In the genomic region with DNA sequence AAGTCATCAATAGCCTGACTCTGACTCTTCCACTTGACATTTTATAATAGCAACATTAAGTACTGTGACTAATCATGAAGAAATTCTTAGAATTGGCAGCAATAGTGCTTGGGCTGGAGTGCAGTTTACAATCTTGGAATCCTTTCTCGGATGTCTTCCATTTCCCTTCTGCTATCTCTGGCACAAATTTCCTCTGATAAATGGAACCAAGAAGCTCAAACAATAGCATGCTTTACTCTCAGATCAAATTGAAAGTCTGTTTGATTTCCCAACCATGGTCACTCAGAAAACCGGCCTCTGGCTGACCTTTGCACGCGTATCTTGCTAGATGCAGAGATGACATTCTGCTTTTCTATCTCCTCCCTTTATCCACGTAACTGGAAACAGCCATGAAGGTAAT, we compare ENCODE assay signal across 14 cellular contexts.
DNase-seq lines count a peak whose midpoint lies in the region; ATAC-seq and TF ChIP-seq lines count a peak whose summit lies in the region.
"Had no signal": no experiment of that assay in that cellular context is flagged by ENCODE, and none has a peak within 500 bp of the region (broad histone marks: within the 10 kb centered on the region; RNA-seq: fewer than 3 reads in every experiment).

No MANE protein-coding gene starts in this region.

- ATAC-seq in Right ventricle myocardium superior (ENCODE audit: poor library complexity) (peak; percentile 46), left ventricle myocardium superior (peak; percentile 29), HG02798 (IDR thresholded peaks at IDR 0.05; ENCODE audit: poor library complexity, unreplicated experiment) (no peak), HG03196 (IDR thresholded peaks at IDR 0.05; ENCODE audit: unreplicated experiment) (no peak)
- ATAC-seq: activated naive CD4-positive, alpha-beta T cell treated with anti-CD3 and anti-CD28 coated beads, Interleukin-2, amount 50 U/mL, for 72 hours had no signal

- H3K9me3 ChIP-seq in right atrium auricular region = no peaks in the 10 kb centered on the region

- in situ Hi-C loops in astrocyte of the cerebellum (cut with HindIII; ENCODE audit: low sequenced_read_pairs) = loop anchor here (5.0 kb wide), 1 partner anchor 39 kb away; no protein-coding TSS in a partner anchor

- H3K4me3 ChIP-seq in right atrium auricular region = no peak overlapping the region
- H3K4me3 ChIP-seq in astrocyte of the cerebellum (ENCODE audit: low read depth, low read length) = no peak overlapping the region

- TF ChIP-seq CTCF in right atrium auricular region (IDR thresholded peaks at IDR 0.05) = no peak
- no peak for TF ChIP-seq CTCF in astrocyte of the cerebellum (IDR thresholded peaks at IDR 0.05; ENCODE audit: low read depth, low read length, missing control alignments)

- no peaks in the 10 kb centered on the region for H3K36me3 ChIP-seq in right atrium auricular region

- H3K27me3 ChIP-seq in right atrium auricular region = no peaks in the 10 kb centered on the region

- H3K4me1 ChIP-seq in right atrium auricular region = no peaks in the 10 kb centered on the region

- intact Hi-C loops in Right ventricle myocardium superior (cut with DNase I) (no loop called here), left ventricle myocardium superior (cut with micrococcal nuclease) (no loop called here)

- no peak overlapping the region for H3K27ac ChIP-seq in right atrium auricular region

- DNase-seq in Right ventricle myocardium superior (peak; percentile 33), right atrium auricular region (ENCODE audit: low spot score) (no peak), astrocyte of the cerebellum (ENCODE audit: low read depth) (peak; percentile 56), left ventricle myocardium superior (no peak), MV-4-11 (lab: John Stamatoyannopoulos, UW) (no peak), iPS-NIHi11 (ENCODE audit: low spot score) (no peak)
- DNase-seq: effector memory CD4-positive, alpha-beta T cell; immature natural killer cell; NCI-H187 treated with DMSO at 0.1 percent for 48 hours; stimulated activated CD4-positive, alpha-beta T cell treated with anti-CD3 and anti-CD28 coated beads, Interleukin-1b, Interleukin-23, amount 100 ng/mL, for 48 hours; T-helper 9 cell had no signal

Comparison
In these comparisons a context has a peak if more than half of its experiments do, and no peak if none do; other contexts are left out.
1. DNase-seq: peak in Right ventricle myocardium superior (single experiment) and astrocyte of the cerebellum (single experiment); none in right atrium auricular region (single experiment), left ventricle myocardium superior (single experiment), MV-4-11 (single experiment) and iPS-NIHi11 (single experiment).
2. ATAC-seq: peak in Right ventricle myocardium superior (single experiment) and left ventricle myocardium superior (single experiment); none in HG02798 (single experiment) and HG03196 (single experiment).